In genomic region chr22:31947296-31947695, GRCh38 we compare ENCODE assay signal across 8 cellular contexts. TPM values are rescaled to one million over a fixed set of nuclear protein-coding genes. Genes with fewer than 3 reads are reported as not detected.
DNase-seq lines count a peak whose midpoint lies in the region; ATAC-seq and TF ChIP-seq lines count a peak whose summit lies in the region.

No MANE protein-coding gene starts in this region.

- peak overlapping the region; percentile 95 for H3K4me3 ChIP-seq in Loucy (ENCODE audit: low read length, poor library complexity, severe bottlenecking)
- H3K4me3 ChIP-seq in iPS-20b (ENCODE audit: low read length): peak overlapping the region; percentile 96
- no peak overlapping the region for H3K4me3 ChIP-seq in transverse colon

- H3K27me3 Mint-ChIP-seq in activated T-cell treated with anti-CD3 and anti-CD28 coated beads, Interleukin-2, amount 50 U/mL, for 4 hours (ENCODE audit: low read depth): no peaks in the 10 kb centered on the region

- intact Hi-C loops in transverse colon (cut with DNase I; ENCODE audit: low total_unique reads): no loop called here

- no peaks in the 10 kb centered on the region for H3K9me2 ChIP-seq in Loucy (replicated peaks; ENCODE audit: low read depth, low read length)

- TF ChIP-seq POLR2A in transverse colon (IDR thresholded peaks at IDR 0.05): no peak

- no peak overlapping the region for H3K27ac ChIP-seq in iPS-20b (ENCODE audit: low read length)
- peak overlapping the region; percentile 98 to 100 (median 100) for H3K27ac ChIP-seq in transverse colon

- H2AFZ ChIP-seq in Loucy (ENCODE audit: low read length): no peak overlapping the region

- H3K4me2 ChIP-seq in Loucy (ENCODE audit: low read depth, low read length, poor library complexity, severe bottlenecking): peak overlapping the region; percentile 90

- in situ Hi-C loops in transverse colon (cut with MboI; ENCODE audit: low pct_ligation_motif_present in 1 of 4, low pct_unique_long_range_greater_than_20kb in 1 of 4, low sequenced_read_pairs in 3 of 4): loop anchor here in 1 of 4 donors (25.0 kb wide), 1 partner anchor 285 kb away; the partner anchor contains the start of gene PISD

- 0 to 20% methylated on average over 2 of the region's 2 CpGs for WGBS in transverse colon (ENCODE audit: low coverage in 1 of 2), 2 donors

- H3K4me1 Mint-ChIP-seq in activated T-cell treated with anti-CD3 and anti-CD28 coated beads, Interleukin-2, amount 50 U/mL, for 4 hours (ENCODE audit: low read depth): peaks cover 34% of the 10 kb centered on the region

- H3K9me3 Mint-ChIP-seq in activated T-cell treated with anti-CD3 and anti-CD28 coated beads, Interleukin-2, amount 50 U/mL, for 4 hours: no peaks in the 10 kb centered on the region

- no peak for TF ChIP-seq EP300 in transverse colon (IDR thresholded peaks at IDR 0.05; ENCODE audit: low read depth)

- H3K79me2 ChIP-seq in Loucy (ENCODE audit: insufficient read depth, low read length): peaks cover 77% of the 10 kb centered on the region

- DNase-seq in NCI-H2196 (lab: John Stamatoyannopoulos, UW; ENCODE audit: unreplicated experiment): peak; percentile 25
- no peak for DNase-seq in NCI-H2196 treated with DMSO at 0.1 percent for 48 hours (lab: John Stamatoyannopoulos, UW; ENCODE audit: unreplicated experiment)
- DNase-seq in activated T-cell treated with anti-CD3 and anti-CD28 coated beads, Interleukin-2, amount 50 U/mL, for 4 hours: peak; percentile 11
- peak; percentile 38 for DNase-seq in transverse colon
- DNase-seq in AG20443 (ENCODE audit: low spot score): no peak
- DNase-seq in OCI-M2 (lab: John Stamatoyannopoulos, UW; ENCODE audit: unreplicated experiment): no peak

- H3K36me3 Mint-ChIP-seq in activated T-cell treated with anti-CD3 and anti-CD28 coated beads, Interleukin-2, amount 50 U/mL, for 4 hours (ENCODE audit: insufficient read depth): peaks cover 7% of the 10 kb centered on the region

- H3F3A ChIP-seq in Loucy (ENCODE audit: low read depth): no peaks in the 10 kb centered on the region

- H3K9ac ChIP-seq in Loucy (ENCODE audit: low read depth, low read length, poor library complexity, severe bottlenecking) (peak overlapping the region; percentile 97), iPS-20b (ENCODE audit: low read depth, low read length) (no peak overlapping the region)

- H4K20me1 ChIP-seq in Loucy (ENCODE audit: insufficient read depth, low read length, poor library complexity, severe bottlenecking): peaks cover 69% of the 10 kb centered on the region

- peak overlapping the region; percentile 0 for H3K4me3 Mint-ChIP-seq in activated T-cell treated with anti-CD3 and anti-CD28 coated beads, Interleukin-2, amount 50 U/mL, for 4 hours

- peaks cover 25% of the 10 kb centered on the region; the same call in 1 of the 2 replicates for H3K36me3 ChIP-seq in Loucy (ENCODE audit: insufficient read depth, low read length)
- H3K36me3 ChIP-seq in iPS-20b (ENCODE audit: insufficient read depth, low read depth, low read length): peaks cover 59% of the 10 kb centered on the region
- peaks cover 0 to 9% (median 0%) of the 10 kb centered on the region in 4 donors for H3K36me3 ChIP-seq in transverse colon

- H3K4me1 ChIP-seq in Loucy (ENCODE audit: insufficient read depth, low read length, poor library complexity, severe bottlenecking) (peaks cover 55% of the 10 kb centered on the region), iPS-20b (ENCODE audit: insufficient read depth, low read length) (peaks cover 15% of the 10 kb centered on the region), transverse colon (peaks cover 25 to 55% (median 43%) of the 10 kb centered on the region in 4 donors)

- no peaks in the 10 kb centered on the region for H3K27me3 ChIP-seq in Loucy (ENCODE audit: insufficient read depth, low read length, poor library complexity, severe bottlenecking)
- no peaks in the 10 kb centered on the region for H3K27me3 ChIP-seq in iPS-20b (ENCODE audit: insufficient read depth, low read length)
- H3K27me3 ChIP-seq in transverse colon: no peaks in the 10 kb centered on the region

- peak; percentile 96 for TF ChIP-seq CTCF in Loucy (conservative IDR thresholded peaks at IDR 0.05; ENCODE audit: low read length)
- peak; percentile 41 to 78 (median 57) for TF ChIP-seq CTCF in transverse colon (IDR thresholded peaks at IDR 0.05)

- no peak for ATAC-seq in activated T-cell treated with anti-CD3 and anti-CD28 coated beads, Interleukin-2, amount 50 U/mL, for 4 hours

- no peaks in the 10 kb centered on the region for H3K9me3 ChIP-seq in Loucy (ENCODE audit: insufficient read depth, low read depth, low read length)
- H3K9me3 ChIP-seq in iPS-20b (ENCODE audit: insufficient read depth, low read depth, low read length): no peaks in the 10 kb centered on the region
- H3K9me3 ChIP-seq in transverse colon: no peaks in the 10 kb centered on the region

RNA-seq across cellular contexts. Expression of gene YWHAH, which starts 3.0 kb away (rescaled TPM):
- total RNA-seq in activated T-cell treated with anti-CD3 and anti-CD28 coated beads, Interleukin-2, amount 50 U/mL, for 4 hours: 10 to 100 TPM; 63.0 to 88.6 (median 78.1) TPM
- 100 to 1,000 TPM in 2 of 4 donors, 10 to 100 TPM in 2; 83.7 to 155 (median 109) TPM for total RNA-seq in transverse colon

Comparison
In these comparisons a context has a peak if more than half of its experiments do, and no peak if none do; other contexts are left out.
1. DNase-seq: peak in NCI-H2196 (single experiment), activated T-cell treated with anti-CD3 and anti-CD28 coated beads, Interleukin-2, amount 50 U/mL, for 4 hours (single experiment) and transverse colon (single experiment); none in NCI-H2196 treated with DMSO at 0.1 percent for 48 hours (single experiment), AG20443 (single experiment) and OCI-M2 (single experiment).
2. H3K4me3 ChIP-seq: peak in Loucy (single experiment) and iPS-20b (single experiment); none in transverse colon (0 of 4).